ENCODE assay signal across 1 cellular context in genomic region chr7:66246549-66247171, GRCh38.
TF ChIP-seq lines count a peak whose summit lies in the region.

No MANE protein-coding gene starts in this region.

TF ChIP-seq in HepG2, 621 proteins besides CTCF, POLR2A, EP300 and RAD21:
- TF ChIP-seq, protein P1, sequence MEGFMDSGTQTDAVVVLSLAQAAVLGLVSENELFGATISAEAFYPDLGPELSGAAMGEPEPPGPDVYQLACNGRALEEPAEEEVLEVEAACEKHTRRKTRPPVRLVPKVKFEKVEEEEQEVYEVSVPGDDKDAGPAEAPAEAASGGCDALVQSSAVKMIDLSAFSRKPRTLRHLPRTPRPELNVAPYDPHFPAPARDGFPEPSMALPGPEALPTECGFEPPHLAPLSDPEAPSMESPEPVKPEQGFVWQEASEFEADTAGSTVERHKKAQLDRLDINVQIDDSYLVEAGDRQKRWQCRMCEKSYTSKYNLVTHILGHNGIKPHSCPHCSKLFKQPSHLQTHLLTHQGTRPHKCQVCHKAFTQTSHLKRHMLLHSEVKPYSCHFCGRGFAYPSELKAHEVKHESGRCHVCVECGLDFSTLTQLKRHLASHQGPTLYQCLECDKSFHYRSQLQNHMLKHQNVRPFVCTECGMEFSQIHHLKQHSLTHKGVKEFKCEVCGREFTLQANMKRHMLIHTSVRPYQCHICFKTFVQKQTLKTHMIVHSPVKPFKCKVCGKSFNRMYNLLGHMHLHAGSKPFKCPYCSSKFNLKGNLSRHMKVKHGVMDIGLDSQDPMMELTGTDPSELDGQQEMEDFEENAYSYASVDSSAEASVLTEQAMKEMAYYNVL (CRISPR knock-in tag; IDR thresholded peaks at IDR 0.05; ENCODE audit: borderline replicate concordance) = no peak
- TF ChIP-seq, protein P2, sequence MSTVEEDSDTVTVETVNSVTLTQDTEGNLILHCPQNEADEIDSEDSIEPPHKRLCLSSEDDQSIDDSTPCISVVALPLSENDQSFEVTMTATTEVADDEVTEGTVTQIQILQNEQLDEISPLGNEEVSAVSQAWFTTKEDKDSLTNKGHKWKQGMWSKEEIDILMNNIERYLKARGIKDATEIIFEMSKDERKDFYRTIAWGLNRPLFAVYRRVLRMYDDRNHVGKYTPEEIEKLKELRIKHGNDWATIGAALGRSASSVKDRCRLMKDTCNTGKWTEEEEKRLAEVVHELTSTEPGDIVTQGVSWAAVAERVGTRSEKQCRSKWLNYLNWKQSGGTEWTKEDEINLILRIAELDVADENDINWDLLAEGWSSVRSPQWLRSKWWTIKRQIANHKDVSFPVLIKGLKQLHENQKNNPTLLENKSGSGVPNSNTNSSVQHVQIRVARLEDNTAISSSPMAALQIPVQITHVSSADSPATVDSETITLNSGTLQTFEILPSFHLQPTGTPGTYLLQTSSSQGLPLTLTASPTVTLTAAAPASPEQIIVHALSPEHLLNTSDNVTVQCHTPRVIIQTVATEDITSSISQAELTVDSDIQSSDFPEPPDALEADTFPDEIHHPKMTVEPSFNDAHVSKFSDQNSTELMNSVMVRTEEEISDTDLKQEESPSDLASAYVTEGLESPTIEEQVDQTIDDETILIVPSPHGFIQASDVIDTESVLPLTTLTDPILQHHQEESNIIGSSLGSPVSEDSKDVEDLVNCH (CRISPR knock-in tag; IDR thresholded peaks at IDR 0.05) = no peak
- TF ChIP-seq ZKSCAN1 (IDR thresholded peaks at IDR 0.05; ENCODE audit: low read length) (peak; percentile 55; the same call in 1 of the 2 replicates), SOX6 (IDR thresholded peaks at IDR 0.05) (no peak), SOX6 (CRISPR knock-in tag; IDR thresholded peaks at IDR 0.05) (no peak)
TF ChIP-seq in HepG2: peak in this region for 1.
